Comparison of ENCODE assay signal across 25 cellular contexts in genomic region chr19:34426096-34426661, GRCh38. TPM values are rescaled to one million over a fixed set of nuclear protein-coding genes. Genes with fewer than 3 reads are reported as not detected.
DNase-seq lines count a peak whose midpoint lies in the region; ATAC-seq and TF ChIP-seq lines count a peak whose summit lies in the region.
"Had no signal": no experiment of that assay in that cellular context is flagged by ENCODE, and none has a peak within 500 bp of the region (broad histone marks: within the 10 kb centered on the region; RNA-seq: fewer than 3 reads in every experiment).

No MANE protein-coding gene starts in this region.

- no peak for TF ChIP-seq CTCF in WTC11 (IDR thresholded peaks at IDR 0.05)
- TF ChIP-seq CTCF in type B pancreatic cell (conservative IDR thresholded peaks at IDR 0.05) = no peak

- CTCF ChIA-PET in activated naive CD4-positive, alpha-beta T cell treated with anti-CD3 and anti-CD28 coated beads, Interleukin-2, amount 10 ng/mL, durations not matched to agents 7 days and 5 days (lab: Charles Lee) = interaction anchor here (0.7 kb wide), 1 partner anchor 28 kb away, joined by 3 read pairs; no protein-coding TSS in a partner anchor
- CTCF ChIA-PET in WTC11 (lab: Charles Lee) = no interaction called here

- H3K4me3 Mint-ChIP-seq in activated naive CD4-positive, alpha-beta T cell treated with anti-CD3 and anti-CD28 coated beads, Interleukin-2, amount 10 ng/mL, durations not matched to agents 7 days and 5 days = peak overlapping the region; percentile 33
- no peak overlapping the region for H3K4me3 Mint-ChIP-seq in WTC11
- H3K4me3 Mint-ChIP-seq in memory B cell = peak overlapping the region; percentile 6
- H3K4me3 Mint-ChIP-seq in type B pancreatic cell = peak overlapping the region; percentile 49
- H3K4me3 Mint-ChIP-seq: activated CD4-positive, alpha-beta T cell treated with anti-CD3 and anti-CD28 coated beads, Interleukin-2, amount 10 ng/mL, durations not matched to agents 7 days and 5 days had no signal

- H3K4me1 Mint-ChIP-seq in activated naive CD4-positive, alpha-beta T cell treated with anti-CD3 and anti-CD28 coated beads, Interleukin-2, amount 10 ng/mL, durations not matched to agents 7 days and 5 days = peaks cover 26% of the 10 kb centered on the region
- H3K4me1 Mint-ChIP-seq in WTC11 = peaks cover 18% of the 10 kb centered on the region
- peaks cover 13% of the 10 kb centered on the region for H3K4me1 Mint-ChIP-seq in memory B cell
- H3K4me1 Mint-ChIP-seq in type B pancreatic cell (ENCODE audit: unreplicated experiment) = peaks cover 9% of the 10 kb centered on the region

- DNase-seq in activated naive CD4-positive, alpha-beta T cell treated with anti-CD3 and anti-CD28 coated beads, Interleukin-2, amount 10 ng/mL, durations not matched to agents 7 days and 5 days = no peak
- no peak for DNase-seq in activated naive CD4-positive, alpha-beta T cell treated with Interleukin-2 at 50 U/mL for 16 hours
- DNase-seq in WTC11 (ENCODE audit: low spot score) = no peak
- DNase-seq in memory B cell (ENCODE audit: low spot score in 2 of 2) = no peak
- no peak for DNase-seq in type B pancreatic cell (ENCODE audit: extremely low spot score, unreplicated experiment)
- no peak for DNase-seq in stimulated activated CD4-positive, alpha-beta T cell treated with anti-CD3 and anti-CD28 coated beads, Interleukin-4, amount 100 ng/mL, for 1 hour
- no peak for DNase-seq in SW 1271 (lab: John Stamatoyannopoulos, UW)
- DNase-seq: activated CD4-positive, alpha-beta T cell treated with anti-CD3 and anti-CD28 coated beads, Interleukin-2, amount 10 ng/mL, durations not matched to agents 7 days and 5 days; aorta; BE2C; COR-L47; DMS53; effector CD4-positive, alpha-beta T cell; HCEC 1CT; hypothalamus; Karpas-422; left colon; mammary epithelial cell; NCI-H2029; NCI-H226; T1000; WERI-Rb-1 had no signal

- H3K36me3 Mint-ChIP-seq in activated naive CD4-positive, alpha-beta T cell treated with anti-CD3 and anti-CD28 coated beads, Interleukin-2, amount 10 ng/mL, durations not matched to agents 7 days and 5 days = peaks cover 20% of the 10 kb centered on the region
- H3K36me3 Mint-ChIP-seq in WTC11 (peaks cover 20% of the 10 kb centered on the region), memory B cell (peaks cover 8% of the 10 kb centered on the region), type B pancreatic cell (no peaks in the 10 kb centered on the region)

- POLR2A ChIA-PET in WTC11 (lab: Charles Lee) = no interaction called here

- ATAC-seq in WTC11 = no peak
- no peak for ATAC-seq in memory B cell (ENCODE audit: low read depth)
- no peak for ATAC-seq in esophagus mucosa
- ATAC-seq: activated naive CD4-positive, alpha-beta T cell treated with anti-CD3 and anti-CD28 coated beads, Interleukin-2, amount 50 U/mL, for 72 hours; left colon had no signal

- H3K9me3 Mint-ChIP-seq in activated naive CD4-positive, alpha-beta T cell treated with anti-CD3 and anti-CD28 coated beads, Interleukin-2, amount 10 ng/mL, durations not matched to agents 7 days and 5 days = no peaks in the 10 kb centered on the region
- H3K9me3 Mint-ChIP-seq in WTC11 = no peaks in the 10 kb centered on the region
- H3K9me3 Mint-ChIP-seq in memory B cell = no peaks in the 10 kb centered on the region
- H3K9me3 Mint-ChIP-seq in type B pancreatic cell = no peaks in the 10 kb centered on the region
- H3K9me3 Mint-ChIP-seq: activated CD4-positive, alpha-beta T cell treated with anti-CD3 and anti-CD28 coated beads, Interleukin-2, amount 10 ng/mL, durations not matched to agents 7 days and 5 days; activated naive CD4-positive, alpha-beta T cell treated with anti-CD3 and anti-CD28 coated beads, Interleukin-2, amount 50 U/mL, for 72 hours; stimulated activated naive CD8-positive, alpha-beta T cell treated with anti-CD3 and anti-CD28 coated beads, Interleukin-15, Interleukin-2, amounts not matched to agents 100 ng/mL and 50 ng/mL, for 24 hours had no signal

- H3K27ac Mint-ChIP-seq in activated naive CD4-positive, alpha-beta T cell treated with anti-CD3 and anti-CD28 coated beads, Interleukin-2, amount 10 ng/mL, durations not matched to agents 7 days and 5 days = peak overlapping the region; percentile 49
- peak overlapping the region; percentile 63 for H3K27ac Mint-ChIP-seq in WTC11
- no peak overlapping the region for H3K27ac Mint-ChIP-seq in memory B cell
- no peak overlapping the region for H3K27ac Mint-ChIP-seq in type B pancreatic cell
- H3K27ac Mint-ChIP-seq: activated CD4-positive, alpha-beta T cell treated with anti-CD3 and anti-CD28 coated beads, Interleukin-2, amount 10 ng/mL, durations not matched to agents 7 days and 5 days; stimulated activated naive CD8-positive, alpha-beta T cell treated with anti-CD3 and anti-CD28 coated beads, Interleukin-15, Interleukin-2, amounts not matched to agents 100 ng/mL and 50 ng/mL, for 24 hours had no signal

- no peaks in the 10 kb centered on the region for H3K27me3 Mint-ChIP-seq in activated naive CD4-positive, alpha-beta T cell treated with anti-CD3 and anti-CD28 coated beads, Interleukin-2, amount 10 ng/mL, durations not matched to agents 7 days and 5 days
- H3K27me3 Mint-ChIP-seq in WTC11 (ENCODE audit: low read depth) (no peaks in the 10 kb centered on the region), memory B cell (no peaks in the 10 kb centered on the region), type B pancreatic cell (no peaks in the 10 kb centered on the region)
- H3K27me3 Mint-ChIP-seq: activated CD4-positive, alpha-beta T cell treated with anti-CD3 and anti-CD28 coated beads, Interleukin-2, amount 10 ng/mL, durations not matched to agents 7 days and 5 days; stimulated activated naive CD8-positive, alpha-beta T cell treated with anti-CD3 and anti-CD28 coated beads, Interleukin-15, Interleukin-2, amounts not matched to agents 100 ng/mL and 50 ng/mL, for 24 hours had no signal

TF ChIP-seq in WTC11, 78 proteins besides CTCF, POLR2A, EP300 and RAD21 (continues in another document):
- TF ChIP-seq CBFB (CRISPR knock-in tag; IDR thresholded peaks at IDR 0.05; ENCODE audit: low read depth) (no peak), ZNF121 (CRISPR knock-in tag; IDR thresholded peaks at IDR 0.05) (no peak), AFF4 (CRISPR knock-in tag; IDR thresholded peaks at IDR 0.05; ENCODE audit: borderline replicate concordance) (no peak), JUN (CRISPR knock-in tag; IDR thresholded peaks at IDR 0.05) (no peak), ATF1 (CRISPR knock-in tag; IDR thresholded peaks at IDR 0.05) (no peak), FOXK1 (CRISPR knock-in tag; IDR thresholded peaks at IDR 0.05) (no peak), SMAD3 (CRISPR knock-in tag; IDR thresholded peaks at IDR 0.05; ENCODE audit: borderline replicate concordance) (no peak), AR (CRISPR knock-in tag; IDR thresholded peaks at IDR 0.05) (no peak)

RNA-seq across cellular contexts. Expression of gene UBA2, which starts 2.0 kb away (rescaled TPM):
- total RNA-seq in WTC11 (2021) (156 to 163 TPM (median 162 TPM) in 3 replicates), type B pancreatic cell (ENCODE audit: low replicate concordance) (88.5 and 109 TPM in 2 replicates), esophagus mucosa (60.9 TPM)

RNA-seq across cellular contexts. Expression of gene PDCD2L, which starts 22.0 kb away (rescaled TPM):
- 38.0 to 43.4 TPM (median 41.2 TPM) in 3 replicates for total RNA-seq in WTC11 (2021)
- total RNA-seq in type B pancreatic cell (ENCODE audit: low replicate concordance) = 10.1 and 13.3 TPM in 2 replicates
- 6.7 TPM for total RNA-seq in esophagus mucosa

RNA-seq across cellular contexts. Expression of gene WTIP, which starts 55.4 kb away (rescaled TPM):
- total RNA-seq in WTC11 (2021) (14.3 to 18.1 TPM (median 16.0 TPM) in 3 replicates), type B pancreatic cell (ENCODE audit: low replicate concordance) (23.9 and 29.3 TPM in 2 replicates), esophagus mucosa (2.7 TPM)

Comparison
In these comparisons a context has a peak if more than half of its experiments do, and no peak if none do; other contexts are left out.
1. H3K27ac Mint-ChIP-seq: peak in activated naive CD4-positive, alpha-beta T cell treated with anti-CD3 and anti-CD28 coated beads, Interleukin-2, amount 10 ng/mL, durations not matched to agents 7 days and 5 days (single experiment) and WTC11 (single experiment); none in memory B cell (single experiment) and type B pancreatic cell (single experiment).